1 cellular context compared by ENCODE assay signal in the genomic region with DNA sequence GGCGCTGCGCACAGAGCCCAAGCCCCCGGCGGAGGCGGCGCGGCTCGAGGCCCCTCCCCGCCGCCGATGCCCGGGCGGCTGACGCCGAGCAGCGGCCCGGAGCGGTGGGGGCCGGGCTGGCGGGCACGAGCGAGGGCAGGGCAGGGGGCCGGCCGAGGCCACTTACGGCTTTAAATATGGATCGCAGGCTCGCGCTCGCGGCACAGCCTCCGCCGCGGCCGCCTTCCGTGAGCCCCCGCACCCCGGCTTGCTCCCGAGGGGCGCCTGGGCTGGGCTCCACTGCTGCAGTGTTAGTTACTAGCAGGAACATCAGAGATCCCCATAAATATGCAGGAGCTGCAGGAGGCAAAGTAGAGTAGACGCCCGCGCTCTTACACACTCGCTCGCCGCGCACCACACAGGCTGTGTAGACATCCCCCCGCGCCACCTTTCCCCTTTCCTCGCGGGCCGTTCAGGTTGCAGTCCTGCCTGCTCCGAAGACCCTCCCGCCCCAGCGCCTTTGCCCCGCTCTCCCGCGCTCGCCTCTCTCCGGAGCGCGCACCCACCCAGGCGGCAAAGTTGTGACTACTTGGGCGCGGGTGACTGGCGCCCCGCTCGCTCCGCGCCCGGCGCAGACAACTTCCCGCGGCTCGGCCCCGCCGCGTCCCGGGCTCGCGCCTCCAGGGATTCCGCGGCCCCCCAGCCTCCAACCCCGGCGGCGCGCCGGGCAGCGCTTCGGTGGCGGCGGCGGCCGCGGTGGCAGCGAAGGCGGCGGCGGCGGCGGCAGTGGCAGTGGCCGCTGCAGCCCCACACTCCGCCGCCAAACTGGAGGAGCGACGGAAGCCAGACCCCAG.
TF ChIP-seq lines count a peak whose summit lies in the region.

No MANE protein-coding gene starts in this region.

TF ChIP-seq in HEK293, 187 proteins besides CTCF, POLR2A, EP300 and RAD21 (continued from another document and continues in another):
- TF ChIP-seq, protein P1, sequence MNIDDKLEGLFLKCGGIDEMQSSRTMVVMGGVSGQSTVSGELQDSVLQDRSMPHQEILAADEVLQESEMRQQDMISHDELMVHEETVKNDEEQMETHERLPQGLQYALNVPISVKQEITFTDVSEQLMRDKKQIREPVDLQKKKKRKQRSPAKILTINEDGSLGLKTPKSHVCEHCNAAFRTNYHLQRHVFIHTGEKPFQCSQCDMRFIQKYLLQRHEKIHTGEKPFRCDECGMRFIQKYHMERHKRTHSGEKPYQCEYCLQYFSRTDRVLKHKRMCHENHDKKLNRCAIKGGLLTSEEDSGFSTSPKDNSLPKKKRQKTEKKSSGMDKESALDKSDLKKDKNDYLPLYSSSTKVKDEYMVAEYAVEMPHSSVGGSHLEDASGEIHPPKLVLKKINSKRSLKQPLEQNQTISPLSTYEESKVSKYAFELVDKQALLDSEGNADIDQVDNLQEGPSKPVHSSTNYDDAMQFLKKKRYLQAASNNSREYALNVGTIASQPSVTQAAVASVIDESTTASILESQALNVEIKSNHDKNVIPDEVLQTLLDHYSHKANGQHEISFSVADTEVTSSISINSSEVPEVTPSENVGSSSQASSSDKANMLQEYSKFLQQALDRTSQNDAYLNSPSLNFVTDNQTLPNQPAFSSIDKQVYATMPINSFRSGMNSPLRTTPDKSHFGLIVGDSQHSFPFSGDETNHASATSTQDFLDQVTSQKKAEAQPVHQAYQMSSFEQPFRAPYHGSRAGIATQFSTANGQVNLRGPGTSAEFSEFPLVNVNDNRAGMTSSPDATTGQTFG (tag by site-specific recombination; IDR thresholded peaks at IDR 0.05; ENCODE audit: borderline replicate concordance): no peak
- TF ChIP-seq ZNF571 (tag by site-specific recombination; IDR thresholded peaks at IDR 0.05): no peak
- TF ChIP-seq ZNF426 (tag by site-specific recombination; IDR thresholded peaks at IDR 0.05): no peak
- TF ChIP-seq ZNF248 (tag by site-specific recombination; IDR thresholded peaks at IDR 0.05): no peak
- no peak for TF ChIP-seq ZNF112 (tag by site-specific recombination; IDR thresholded peaks at IDR 0.05)
- no peak for TF ChIP-seq IKZF3 (tag by site-specific recombination; IDR thresholded peaks at IDR 0.05)
- TF ChIP-seq, protein P2, sequence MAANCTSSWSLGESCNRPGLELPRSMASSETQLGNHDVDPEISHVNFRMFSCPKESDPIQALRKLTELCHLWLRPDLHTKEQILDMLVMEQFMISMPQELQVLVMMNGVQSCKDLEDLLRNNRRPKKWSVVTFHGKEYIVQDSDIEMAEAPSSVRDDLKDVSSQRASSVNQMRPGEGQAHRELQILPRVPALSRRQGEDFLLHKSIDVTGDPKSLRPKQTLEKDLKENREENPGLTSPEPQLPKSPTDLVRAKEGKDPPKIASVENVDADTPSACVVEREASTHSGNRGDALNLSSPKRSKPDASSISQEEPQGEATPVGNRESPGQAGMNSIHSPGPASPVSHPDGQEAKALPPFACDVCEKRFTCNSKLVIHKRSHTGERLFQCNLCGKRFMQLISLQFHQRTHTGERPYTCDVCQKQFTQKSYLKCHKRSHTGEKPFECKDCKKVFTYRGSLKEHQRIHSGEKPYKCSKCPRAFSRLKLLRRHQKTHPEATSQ (tag by site-specific recombination; IDR thresholded peaks at IDR 0.05): no peak
- TF ChIP-seq, protein P3, sequence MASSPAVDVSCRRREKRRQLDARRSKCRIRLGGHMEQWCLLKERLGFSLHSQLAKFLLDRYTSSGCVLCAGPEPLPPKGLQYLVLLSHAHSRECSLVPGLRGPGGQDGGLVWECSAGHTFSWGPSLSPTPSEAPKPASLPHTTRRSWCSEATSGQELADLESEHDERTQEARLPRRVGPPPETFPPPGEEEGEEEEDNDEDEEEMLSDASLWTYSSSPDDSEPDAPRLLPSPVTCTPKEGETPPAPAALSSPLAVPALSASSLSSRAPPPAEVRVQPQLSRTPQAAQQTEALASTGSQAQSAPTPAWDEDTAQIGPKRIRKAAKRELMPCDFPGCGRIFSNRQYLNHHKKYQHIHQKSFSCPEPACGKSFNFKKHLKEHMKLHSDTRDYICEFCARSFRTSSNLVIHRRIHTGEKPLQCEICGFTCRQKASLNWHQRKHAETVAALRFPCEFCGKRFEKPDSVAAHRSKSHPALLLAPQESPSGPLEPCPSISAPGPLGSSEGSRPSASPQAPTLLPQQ (tag by site-specific recombination; IDR thresholded peaks at IDR 0.05): no peak
- TF ChIP-seq ZNF274 (IDR thresholded peaks at IDR 0.05; ENCODE audit: low read length): no peak
- TF ChIP-seq ZNF274 (tag by site-specific recombination; IDR thresholded peaks at IDR 0.05; ENCODE audit: borderline replicate concordance): no peak
- TF ChIP-seq ZNF433 (tag by site-specific recombination; IDR thresholded peaks at IDR 0.05; ENCODE audit: low read depth): no peak
- no peak for TF ChIP-seq TRIM28 (IDR thresholded peaks at IDR 0.05; ENCODE audit: borderline replicate concordance, low read length)
- TF ChIP-seq ZNF16 (tag by site-specific recombination; IDR thresholded peaks at IDR 0.05; ENCODE audit: low read depth): no peak
- no peak for TF ChIP-seq ZNF146 (tag by site-specific recombination; IDR thresholded peaks at IDR 0.05)
- no peak for TF ChIP-seq ZNF140 (tag by site-specific recombination; IDR thresholded peaks at IDR 0.05)
- no peak for TF ChIP-seq ZNF654 (tag by site-specific recombination; IDR thresholded peaks at IDR 0.05; ENCODE audit: low read depth)
- TF ChIP-seq ZNF548 (tag by site-specific recombination; IDR thresholded peaks at IDR 0.05): no peak
- no peak for TF ChIP-seq TCF7L2 (IDR thresholded peaks at IDR 0.05; ENCODE audit: borderline replicate concordance, low read depth, low read length)
- no peak for TF ChIP-seq ZFP37 (tag by site-specific recombination; IDR thresholded peaks at IDR 0.05)
- TF ChIP-seq SCRT2 (tag by site-specific recombination; IDR thresholded peaks at IDR 0.05): no peak
- peak; percentile 8; the same call in 1 of the 2 replicates for TF ChIP-seq ZBTB20 (tag by site-specific recombination; IDR thresholded peaks at IDR 0.05)
- TF ChIP-seq ZNF660 (tag by site-specific recombination; IDR thresholded peaks at IDR 0.05): no peak
- no peak for TF ChIP-seq ZNF701 (tag by site-specific recombination; IDR thresholded peaks at IDR 0.05)
- TF ChIP-seq ZNF621 (tag by site-specific recombination; IDR thresholded peaks at IDR 0.05): no peak
- TF ChIP-seq ZNF223 (tag by site-specific recombination; IDR thresholded peaks at IDR 0.05): no peak
- TF ChIP-seq, protein P4, sequence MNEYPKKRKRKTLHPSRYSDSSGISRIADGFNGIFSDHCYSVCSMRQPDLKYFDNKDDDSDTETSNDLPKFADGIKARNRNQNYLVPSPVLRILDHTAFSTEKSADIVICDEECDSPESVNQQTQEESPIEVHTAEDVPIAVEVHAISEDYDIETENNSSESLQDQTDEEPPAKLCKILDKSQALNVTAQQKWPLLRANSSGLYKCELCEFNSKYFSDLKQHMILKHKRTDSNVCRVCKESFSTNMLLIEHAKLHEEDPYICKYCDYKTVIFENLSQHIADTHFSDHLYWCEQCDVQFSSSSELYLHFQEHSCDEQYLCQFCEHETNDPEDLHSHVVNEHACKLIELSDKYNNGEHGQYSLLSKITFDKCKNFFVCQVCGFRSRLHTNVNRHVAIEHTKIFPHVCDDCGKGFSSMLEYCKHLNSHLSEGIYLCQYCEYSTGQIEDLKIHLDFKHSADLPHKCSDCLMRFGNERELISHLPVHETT (tag by site-specific recombination; IDR thresholded peaks at IDR 0.05): no peak
- TF ChIP-seq ZNF626 (tag by site-specific recombination; IDR thresholded peaks at IDR 0.05): no peak
- TF ChIP-seq, protein P5, sequence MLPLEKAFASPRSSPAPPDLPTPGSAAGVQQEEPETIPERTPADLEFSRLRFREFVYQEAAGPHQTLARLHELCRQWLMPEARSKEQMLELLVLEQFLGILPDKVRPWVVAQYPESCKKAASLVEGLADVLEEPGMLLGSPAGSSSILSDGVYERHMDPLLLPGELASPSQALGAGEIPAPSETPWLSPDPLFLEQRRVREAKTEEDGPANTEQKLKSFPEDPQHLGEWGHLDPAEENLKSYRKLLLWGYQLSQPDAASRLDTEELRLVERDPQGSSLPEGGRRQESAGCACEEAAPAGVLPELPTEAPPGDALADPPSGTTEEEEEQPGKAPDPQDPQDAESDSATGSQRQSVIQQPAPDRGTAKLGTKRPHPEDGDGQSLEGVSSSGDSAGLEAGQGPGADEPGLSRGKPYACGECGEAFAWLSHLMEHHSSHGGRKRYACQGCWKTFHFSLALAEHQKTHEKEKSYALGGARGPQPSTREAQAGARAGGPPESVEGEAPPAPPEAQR (tag by site-specific recombination; IDR thresholded peaks at IDR 0.05): no peak
- TF ChIP-seq ZNF2 (tag by site-specific recombination; IDR thresholded peaks at IDR 0.05): peak; percentile 36; the same call in 1 of the 2 replicates
- TF ChIP-seq, protein P6, sequence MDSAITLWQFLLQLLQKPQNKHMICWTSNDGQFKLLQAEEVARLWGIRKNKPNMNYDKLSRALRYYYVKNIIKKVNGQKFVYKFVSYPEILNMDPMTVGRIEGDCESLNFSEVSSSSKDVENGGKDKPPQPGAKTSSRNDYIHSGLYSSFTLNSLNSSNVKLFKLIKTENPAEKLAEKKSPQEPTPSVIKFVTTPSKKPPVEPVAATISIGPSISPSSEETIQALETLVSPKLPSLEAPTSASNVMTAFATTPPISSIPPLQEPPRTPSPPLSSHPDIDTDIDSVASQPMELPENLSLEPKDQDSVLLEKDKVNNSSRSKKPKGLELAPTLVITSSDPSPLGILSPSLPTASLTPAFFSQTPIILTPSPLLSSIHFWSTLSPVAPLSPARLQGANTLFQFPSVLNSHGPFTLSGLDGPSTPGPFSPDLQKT (IDR thresholded peaks at IDR 0.05; ENCODE audit: borderline replicate concordance, low read depth, low read length): no peak
- no peak for TF ChIP-seq ZNF501 (tag by site-specific recombination; IDR thresholded peaks at IDR 0.05)
- TF ChIP-seq ZNF394 (tag by site-specific recombination; IDR thresholded peaks at IDR 0.05; ENCODE audit: borderline replicate concordance): no peak
- TF ChIP-seq ZNF521 (tag by site-specific recombination; IDR thresholded peaks at IDR 0.05): no peak
- no peak for TF ChIP-seq YY2 (tag by site-specific recombination; IDR thresholded peaks at IDR 0.05)
- no peak for TF ChIP-seq ZNF10 (tag by site-specific recombination; IDR thresholded peaks at IDR 0.05)
- TF ChIP-seq, protein P7, sequence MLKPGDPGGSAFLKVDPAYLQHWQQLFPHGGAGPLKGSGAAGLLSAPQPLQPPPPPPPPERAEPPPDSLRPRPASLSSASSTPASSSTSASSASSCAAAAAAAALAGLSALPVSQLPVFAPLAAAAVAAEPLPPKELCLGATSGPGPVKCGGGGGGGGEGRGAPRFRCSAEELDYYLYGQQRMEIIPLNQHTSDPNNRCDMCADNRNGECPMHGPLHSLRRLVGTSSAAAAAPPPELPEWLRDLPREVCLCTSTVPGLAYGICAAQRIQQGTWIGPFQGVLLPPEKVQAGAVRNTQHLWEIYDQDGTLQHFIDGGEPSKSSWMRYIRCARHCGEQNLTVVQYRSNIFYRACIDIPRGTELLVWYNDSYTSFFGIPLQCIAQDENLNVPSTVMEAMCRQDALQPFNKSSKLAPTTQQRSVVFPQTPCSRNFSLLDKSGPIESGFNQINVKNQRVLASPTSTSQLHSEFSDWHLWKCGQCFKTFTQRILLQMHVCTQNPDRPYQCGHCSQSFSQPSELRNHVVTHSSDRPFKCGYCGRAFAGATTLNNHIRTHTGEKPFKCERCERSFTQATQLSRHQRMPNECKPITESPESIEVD (tag by site-specific recombination; IDR thresholded peaks at IDR 0.05): no peak
- no peak for TF ChIP-seq ZNF354C (tag by site-specific recombination; IDR thresholded peaks at IDR 0.05; ENCODE audit: borderline replicate concordance, low read depth)
- TF ChIP-seq BCL11B (tag by site-specific recombination; IDR thresholded peaks at IDR 0.05; ENCODE audit: low read depth): no peak
- TF ChIP-seq ZFP3 (tag by site-specific recombination; IDR thresholded peaks at IDR 0.05; ENCODE audit: low read depth): no peak
- TF ChIP-seq GLIS2 (tag by site-specific recombination; IDR thresholded peaks at IDR 0.05): peak; percentile 53
- TF ChIP-seq, protein P8, sequence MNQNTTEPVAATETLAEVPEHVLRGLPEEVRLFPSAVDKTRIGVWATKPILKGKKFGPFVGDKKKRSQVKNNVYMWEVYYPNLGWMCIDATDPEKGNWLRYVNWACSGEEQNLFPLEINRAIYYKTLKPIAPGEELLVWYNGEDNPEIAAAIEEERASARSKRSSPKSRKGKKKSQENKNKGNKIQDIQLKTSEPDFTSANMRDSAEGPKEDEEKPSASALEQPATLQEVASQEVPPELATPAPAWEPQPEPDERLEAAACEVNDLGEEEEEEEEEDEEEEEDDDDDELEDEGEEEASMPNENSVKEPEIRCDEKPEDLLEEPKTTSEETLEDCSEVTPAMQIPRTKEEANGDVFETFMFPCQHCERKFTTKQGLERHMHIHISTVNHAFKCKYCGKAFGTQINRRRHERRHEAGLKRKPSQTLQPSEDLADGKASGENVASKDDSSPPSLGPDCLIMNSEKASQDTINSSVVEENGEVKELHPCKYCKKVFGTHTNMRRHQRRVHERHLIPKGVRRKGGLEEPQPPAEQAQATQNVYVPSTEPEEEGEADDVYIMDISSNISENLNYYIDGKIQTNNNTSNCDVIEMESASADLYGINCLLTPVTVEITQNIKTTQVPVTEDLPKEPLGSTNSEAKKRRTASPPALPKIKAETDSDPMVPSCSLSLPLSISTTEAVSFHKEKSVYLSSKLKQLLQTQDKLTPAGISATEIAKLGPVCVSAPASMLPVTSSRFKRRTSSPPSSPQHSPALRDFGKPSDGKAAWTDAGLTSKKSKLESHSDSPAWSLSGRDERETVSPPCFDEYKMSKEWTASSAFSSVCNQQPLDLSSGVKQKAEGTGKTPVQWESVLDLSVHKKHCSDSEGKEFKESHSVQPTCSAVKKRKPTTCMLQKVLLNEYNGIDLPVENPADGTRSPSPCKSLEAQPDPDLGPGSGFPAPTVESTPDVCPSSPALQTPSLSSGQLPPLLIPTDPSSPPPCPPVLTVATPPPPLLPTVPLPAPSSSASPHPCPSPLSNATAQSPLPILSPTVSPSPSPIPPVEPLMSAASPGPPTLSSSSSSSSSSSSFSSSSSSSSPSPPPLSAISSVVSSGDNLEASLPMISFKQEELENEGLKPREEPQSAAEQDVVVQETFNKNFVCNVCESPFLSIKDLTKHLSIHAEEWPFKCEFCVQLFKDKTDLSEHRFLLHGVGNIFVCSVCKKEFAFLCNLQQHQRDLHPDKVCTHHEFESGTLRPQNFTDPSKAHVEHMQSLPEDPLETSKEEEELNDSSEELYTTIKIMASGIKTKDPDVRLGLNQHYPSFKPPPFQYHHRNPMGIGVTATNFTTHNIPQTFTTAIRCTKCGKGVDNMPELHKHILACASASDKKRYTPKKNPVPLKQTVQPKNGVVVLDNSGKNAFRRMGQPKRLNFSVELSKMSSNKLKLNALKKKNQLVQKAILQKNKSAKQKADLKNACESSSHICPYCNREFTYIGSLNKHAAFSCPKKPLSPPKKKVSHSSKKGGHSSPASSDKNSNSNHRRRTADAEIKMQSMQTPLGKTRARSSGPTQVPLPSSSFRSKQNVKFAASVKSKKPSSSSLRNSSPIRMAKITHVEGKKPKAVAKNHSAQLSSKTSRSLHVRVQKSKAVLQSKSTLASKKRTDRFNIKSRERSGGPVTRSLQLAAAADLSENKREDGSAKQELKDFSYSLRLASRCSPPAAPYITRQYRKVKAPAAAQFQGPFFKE (tag by site-specific recombination; IDR thresholded peaks at IDR 0.05; ENCODE audit: borderline replicate concordance): no peak
